In the genomic region with DNA sequence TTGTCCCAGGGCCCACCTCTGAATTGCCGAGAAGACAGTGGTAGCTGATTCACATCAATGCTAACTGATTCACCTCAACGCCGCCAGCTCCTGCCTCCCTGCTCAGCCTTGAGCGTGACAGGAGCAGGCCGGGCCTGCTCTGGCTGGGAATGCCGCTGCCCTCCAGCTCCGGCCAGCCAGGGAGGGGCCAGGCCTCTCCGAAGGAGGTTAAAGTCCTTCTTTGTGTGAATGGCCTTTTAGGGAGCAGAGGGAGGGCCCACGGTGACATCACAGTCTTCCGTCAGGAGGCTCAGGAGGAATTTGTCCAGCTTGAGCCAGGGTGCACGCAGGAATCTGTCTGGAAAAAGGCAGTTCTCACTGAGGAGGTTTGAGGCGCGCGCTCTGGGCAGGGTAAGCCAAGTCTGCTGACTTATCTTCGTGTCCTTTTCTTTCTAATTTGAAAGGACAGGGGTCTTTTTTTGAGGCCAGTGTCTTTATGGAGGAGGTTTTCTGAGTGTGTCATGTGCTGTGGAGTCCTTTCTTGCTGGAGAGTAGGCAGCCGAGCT, we compare ENCODE assay signal across 1 cellular context.
TF ChIP-seq lines count a peak whose summit lies in the region.

No MANE protein-coding gene starts in this region.

TF ChIP-seq in HepG2, 621 proteins besides CTCF, POLR2A, EP300 and RAD21 (continued from another document and continues in another):
- TF ChIP-seq, protein P1, sequence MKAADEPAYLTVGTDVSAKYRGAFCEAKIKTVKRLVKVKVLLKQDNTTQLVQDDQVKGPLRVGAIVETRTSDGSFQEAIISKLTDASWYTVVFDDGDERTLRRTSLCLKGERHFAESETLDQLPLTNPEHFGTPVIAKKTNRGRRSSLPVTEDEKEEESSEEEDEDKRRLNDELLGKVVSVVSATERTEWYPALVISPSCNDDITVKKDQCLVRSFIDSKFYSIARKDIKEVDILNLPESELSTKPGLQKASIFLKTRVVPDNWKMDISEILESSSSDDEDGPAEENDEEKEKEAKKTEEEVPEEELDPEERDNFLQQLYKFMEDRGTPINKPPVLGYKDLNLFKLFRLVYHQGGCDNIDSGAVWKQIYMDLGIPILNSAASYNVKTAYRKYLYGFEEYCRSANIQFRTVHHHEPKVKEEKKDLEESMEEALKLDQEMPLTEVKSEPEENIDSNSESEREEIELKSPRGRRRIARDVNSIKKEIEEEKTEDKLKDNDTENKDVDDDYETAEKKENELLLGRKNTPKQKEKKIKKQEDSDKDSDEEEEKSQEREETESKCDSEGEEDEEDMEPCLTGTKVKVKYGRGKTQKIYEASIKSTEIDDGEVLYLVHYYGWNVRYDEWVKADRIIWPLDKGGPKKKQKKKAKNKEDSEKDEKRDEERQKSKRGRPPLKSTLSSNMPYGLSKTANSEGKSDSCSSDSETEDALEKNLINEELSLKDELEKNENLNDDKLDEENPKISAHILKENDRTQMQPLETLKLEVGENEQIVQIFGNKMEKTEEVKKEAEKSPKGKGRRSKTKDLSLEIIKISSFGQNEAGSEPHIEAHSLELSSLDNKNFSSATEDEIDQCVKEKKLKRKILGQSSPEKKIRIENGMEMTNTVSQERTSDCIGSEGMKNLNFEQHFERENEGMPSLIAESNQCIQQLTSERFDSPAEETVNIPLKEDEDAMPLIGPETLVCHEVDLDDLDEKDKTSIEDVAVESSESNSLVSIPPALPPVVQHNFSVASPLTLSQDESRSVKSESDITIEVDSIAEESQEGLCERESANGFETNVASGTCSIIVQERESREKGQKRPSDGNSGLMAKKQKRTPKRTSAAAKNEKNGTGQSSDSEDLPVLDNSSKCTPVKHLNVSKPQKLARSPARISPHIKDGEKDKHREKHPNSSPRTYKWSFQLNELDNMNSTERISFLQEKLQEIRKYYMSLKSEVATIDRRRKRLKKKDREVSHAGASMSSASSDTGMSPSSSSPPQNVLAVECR (CRISPR knock-in tag; IDR thresholded peaks at IDR 0.05; ENCODE audit: borderline replicate concordance): peak; percentile 70; the same call in 1 of the 2 replicates
- TF ChIP-seq FOXJ3 (CRISPR knock-in tag; IDR thresholded peaks at IDR 0.05; ENCODE audit: borderline replicate concordance): no peak
- no peak for TF ChIP-seq NFKBIZ (CRISPR knock-in tag; IDR thresholded peaks at IDR 0.05)
- no peak for TF ChIP-seq ZNF720 (CRISPR knock-in tag; IDR thresholded peaks at IDR 0.05)
- no peak for TF ChIP-seq ZKSCAN5 (CRISPR knock-in tag; IDR thresholded peaks at IDR 0.05)
- TF ChIP-seq, protein P2, sequence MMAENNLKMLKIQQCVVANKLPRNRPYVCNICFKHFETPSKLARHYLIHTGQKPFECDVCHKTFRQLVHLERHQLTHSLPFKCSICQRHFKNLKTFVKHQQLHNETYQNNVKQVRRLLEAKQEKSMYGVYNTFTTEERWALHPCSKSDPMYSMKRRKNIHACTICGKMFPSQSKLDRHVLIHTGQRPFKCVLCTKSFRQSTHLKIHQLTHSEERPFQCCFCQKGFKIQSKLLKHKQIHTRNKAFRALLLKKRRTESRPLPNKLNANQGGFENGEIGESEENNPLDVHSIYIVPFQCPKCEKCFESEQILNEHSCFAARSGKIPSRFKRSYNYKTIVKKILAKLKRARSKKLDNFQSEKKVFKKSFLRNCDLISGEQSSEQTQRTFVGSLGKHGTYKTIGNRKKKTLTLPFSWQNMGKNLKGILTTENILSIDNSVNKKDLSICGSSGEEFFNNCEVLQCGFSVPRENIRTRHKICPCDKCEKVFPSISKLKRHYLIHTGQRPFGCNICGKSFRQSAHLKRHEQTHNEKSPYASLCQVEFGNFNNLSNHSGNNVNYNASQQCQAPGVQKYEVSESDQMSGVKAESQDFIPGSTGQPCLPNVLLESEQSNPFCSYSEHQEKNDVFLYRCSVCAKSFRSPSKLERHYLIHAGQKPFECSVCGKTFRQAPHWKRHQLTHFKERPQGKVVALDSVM (CRISPR knock-in tag; IDR thresholded peaks at IDR 0.05): peak; percentile 45
- TF ChIP-seq, protein P3, sequence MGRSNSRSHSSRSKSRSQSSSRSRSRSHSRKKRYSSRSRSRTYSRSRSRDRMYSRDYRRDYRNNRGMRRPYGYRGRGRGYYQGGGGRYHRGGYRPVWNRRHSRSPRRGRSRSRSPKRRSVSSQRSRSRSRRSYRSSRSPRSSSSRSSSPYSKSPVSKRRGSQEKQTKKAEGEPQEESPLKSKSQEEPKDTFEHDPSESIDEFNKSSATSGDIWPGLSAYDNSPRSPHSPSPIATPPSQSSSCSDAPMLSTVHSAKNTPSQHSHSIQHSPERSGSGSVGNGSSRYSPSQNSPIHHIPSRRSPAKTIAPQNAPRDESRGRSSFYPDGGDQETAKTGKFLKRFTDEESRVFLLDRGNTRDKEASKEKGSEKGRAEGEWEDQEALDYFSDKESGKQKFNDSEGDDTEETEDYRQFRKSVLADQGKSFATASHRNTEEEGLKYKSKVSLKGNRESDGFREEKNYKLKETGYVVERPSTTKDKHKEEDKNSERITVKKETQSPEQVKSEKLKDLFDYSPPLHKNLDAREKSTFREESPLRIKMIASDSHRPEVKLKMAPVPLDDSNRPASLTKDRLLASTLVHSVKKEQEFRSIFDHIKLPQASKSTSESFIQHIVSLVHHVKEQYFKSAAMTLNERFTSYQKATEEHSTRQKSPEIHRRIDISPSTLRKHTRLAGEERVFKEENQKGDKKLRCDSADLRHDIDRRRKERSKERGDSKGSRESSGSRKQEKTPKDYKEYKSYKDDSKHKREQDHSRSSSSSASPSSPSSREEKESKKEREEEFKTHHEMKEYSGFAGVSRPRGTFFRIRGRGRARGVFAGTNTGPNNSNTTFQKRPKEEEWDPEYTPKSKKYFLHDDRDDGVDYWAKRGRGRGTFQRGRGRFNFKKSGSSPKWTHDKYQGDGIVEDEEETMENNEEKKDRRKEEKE (IDR thresholded peaks at IDR 0.05): no peak
- no peak for TF ChIP-seq ZNF747 (CRISPR knock-in tag; IDR thresholded peaks at IDR 0.05; ENCODE audit: borderline replicate concordance)
- TF ChIP-seq NR2F2 (IDR thresholded peaks at IDR 0.05; ENCODE audit: borderline replicate concordance, low read depth): no peak
- TF ChIP-seq, protein P4, sequence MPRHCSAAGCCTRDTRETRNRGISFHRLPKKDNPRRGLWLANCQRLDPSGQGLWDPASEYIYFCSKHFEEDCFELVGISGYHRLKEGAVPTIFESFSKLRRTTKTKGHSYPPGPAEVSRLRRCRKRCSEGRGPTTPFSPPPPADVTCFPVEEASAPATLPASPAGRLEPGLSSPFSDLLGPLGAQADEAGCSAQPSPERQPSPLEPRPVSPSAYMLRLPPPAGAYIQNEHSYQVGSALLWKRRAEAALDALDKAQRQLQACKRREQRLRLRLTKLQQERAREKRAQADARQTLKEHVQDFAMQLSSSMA (CRISPR knock-in tag; IDR thresholded peaks at IDR 0.05): no peak
- TF ChIP-seq BRCA1 (CRISPR knock-in tag; IDR thresholded peaks at IDR 0.05): no peak
- TF ChIP-seq NFE2 (CRISPR knock-in tag; IDR thresholded peaks at IDR 0.05): no peak
- no peak for TF ChIP-seq ZNF816 (CRISPR knock-in tag; IDR thresholded peaks at IDR 0.05; ENCODE audit: borderline replicate concordance)
- TF ChIP-seq ELF1 (CRISPR knock-in tag; IDR thresholded peaks at IDR 0.05): peak; percentile 35; the same call in 1 of the 2 replicates
- TF ChIP-seq ZNF3 (CRISPR knock-in tag; IDR thresholded peaks at IDR 0.05): no peak
- TF ChIP-seq, protein P5, sequence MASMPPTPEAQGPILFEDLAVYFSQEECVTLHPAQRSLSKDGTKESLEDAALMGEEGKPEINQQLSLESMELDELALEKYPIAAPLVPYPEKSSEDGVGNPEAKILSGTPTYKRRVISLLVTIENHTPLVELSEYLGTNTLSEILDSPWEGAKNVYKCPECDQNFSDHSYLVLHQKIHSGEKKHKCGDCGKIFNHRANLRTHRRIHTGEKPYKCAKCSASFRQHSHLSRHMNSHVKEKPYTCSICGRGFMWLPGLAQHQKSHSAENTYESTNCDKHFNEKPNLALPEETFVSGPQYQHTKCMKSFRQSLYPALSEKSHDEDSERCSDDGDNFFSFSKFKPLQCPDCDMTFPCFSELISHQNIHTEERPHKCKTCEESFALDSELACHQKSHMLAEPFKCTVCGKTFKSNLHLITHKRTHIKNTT (CRISPR knock-in tag; IDR thresholded peaks at IDR 0.05): no peak
- TF ChIP-seq ZNF274 (CRISPR knock-in tag; IDR thresholded peaks at IDR 0.05): 0 out of 2 replicates have a peak, but pooled peaks have one; percentile 62
- peak; percentile 90 for TF ChIP-seq ZFY (CRISPR knock-in tag; IDR thresholded peaks at IDR 0.05)
- TF ChIP-seq NBN (conservative IDR thresholded peaks at IDR 0.05): no peak
- TF ChIP-seq FOXO1 (CRISPR knock-in tag; IDR thresholded peaks at IDR 0.05): peak; percentile 30; the same call in 1 of the 2 replicates
- no peak for TF ChIP-seq TOPORS (CRISPR knock-in tag; IDR thresholded peaks at IDR 0.05)
- TF ChIP-seq, protein P6, sequence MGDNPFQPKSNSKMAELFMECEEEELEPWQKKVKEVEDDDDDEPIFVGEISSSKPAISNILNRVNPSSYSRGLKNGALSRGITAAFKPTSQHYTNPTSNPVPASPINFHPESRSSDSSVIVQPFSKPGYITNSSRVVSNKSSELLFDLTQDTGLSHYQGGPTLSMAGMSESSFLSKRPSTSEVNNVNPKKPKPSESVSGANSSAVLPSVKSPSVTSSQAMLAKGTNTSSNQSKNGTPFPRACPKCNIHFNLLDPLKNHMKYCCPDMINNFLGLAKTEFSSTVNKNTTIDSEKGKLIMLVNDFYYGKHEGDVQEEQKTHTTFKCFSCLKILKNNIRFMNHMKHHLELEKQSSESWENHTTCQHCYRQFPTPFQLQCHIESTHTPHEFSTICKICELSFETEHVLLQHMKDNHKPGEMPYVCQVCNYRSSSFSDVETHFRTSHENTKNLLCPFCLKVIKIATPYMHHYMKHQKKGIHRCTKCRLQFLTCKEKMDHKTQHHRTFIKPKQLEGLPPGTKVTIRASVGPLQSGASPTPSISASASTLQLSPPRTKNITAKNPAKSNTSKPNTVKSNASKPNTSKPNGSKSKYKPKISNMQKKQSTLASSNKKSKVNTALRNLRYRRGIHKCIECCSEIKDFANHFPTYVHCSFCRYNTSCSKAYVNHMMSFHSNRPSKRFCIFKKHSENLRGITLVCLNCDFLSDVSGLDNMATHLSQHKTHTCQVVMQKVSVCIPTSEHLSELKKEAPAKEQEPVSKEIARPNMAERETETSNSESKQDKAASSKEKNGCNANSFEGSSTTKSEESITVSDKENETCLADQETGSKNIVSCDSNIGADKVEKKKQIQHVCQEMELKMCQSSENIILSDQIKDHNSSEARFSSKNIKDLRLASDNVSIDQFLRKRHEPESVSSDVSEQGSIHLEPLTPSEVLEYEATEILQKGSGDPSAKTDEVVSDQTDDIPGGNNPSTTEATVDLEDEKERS (CRISPR knock-in tag; IDR thresholded peaks at IDR 0.05): no peak
- TF ChIP-seq ZKSCAN8 (CRISPR knock-in tag; IDR thresholded peaks at IDR 0.05; ENCODE audit: borderline replicate concordance): peak; percentile 48; the same call in 1 of the 2 replicates
- TF ChIP-seq ZNF652 (CRISPR knock-in tag; IDR thresholded peaks at IDR 0.05; ENCODE audit: borderline replicate concordance, low read depth): no peak; the same call in 1 of the 2 replicates
- TF ChIP-seq STAG1 (CRISPR knock-in tag; IDR thresholded peaks at IDR 0.05): 0 out of 2 replicates have a peak, but pooled peaks have one; percentile 3
- TF ChIP-seq ZNF883 (CRISPR knock-in tag; IDR thresholded peaks at IDR 0.05; ENCODE audit: not compliant biosample characterization): no peak
- TF ChIP-seq, protein P7, sequence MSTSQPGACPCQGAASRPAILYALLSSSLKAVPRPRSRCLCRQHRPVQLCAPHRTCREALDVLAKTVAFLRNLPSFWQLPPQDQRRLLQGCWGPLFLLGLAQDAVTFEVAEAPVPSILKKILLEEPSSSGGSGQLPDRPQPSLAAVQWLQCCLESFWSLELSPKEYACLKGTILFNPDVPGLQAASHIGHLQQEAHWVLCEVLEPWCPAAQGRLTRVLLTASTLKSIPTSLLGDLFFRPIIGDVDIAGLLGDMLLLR (CRISPR knock-in tag; IDR thresholded peaks at IDR 0.05): no peak
- TF ChIP-seq NCOA2 (CRISPR knock-in tag; IDR thresholded peaks at IDR 0.05): peak; percentile 56
- TF ChIP-seq, protein P8, sequence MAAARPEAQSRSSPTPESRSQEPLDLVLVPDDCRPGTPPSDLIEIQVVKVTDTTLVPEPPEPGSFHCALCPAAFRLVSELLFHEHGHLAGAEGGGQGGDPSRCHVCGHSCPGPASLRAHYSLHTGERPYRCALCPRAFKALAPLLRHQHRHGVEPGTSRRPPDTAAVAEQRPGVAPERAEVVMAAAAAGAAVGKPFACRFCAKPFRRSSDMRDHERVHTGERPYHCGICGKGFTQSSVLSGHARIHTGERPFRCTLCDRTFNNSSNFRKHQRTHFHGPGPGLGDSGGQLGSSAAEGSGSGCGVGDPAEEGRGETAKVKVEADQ (CRISPR knock-in tag; IDR thresholded peaks at IDR 0.05; ENCODE audit: borderline replicate concordance): no peak
- TF ChIP-seq, protein P9, sequence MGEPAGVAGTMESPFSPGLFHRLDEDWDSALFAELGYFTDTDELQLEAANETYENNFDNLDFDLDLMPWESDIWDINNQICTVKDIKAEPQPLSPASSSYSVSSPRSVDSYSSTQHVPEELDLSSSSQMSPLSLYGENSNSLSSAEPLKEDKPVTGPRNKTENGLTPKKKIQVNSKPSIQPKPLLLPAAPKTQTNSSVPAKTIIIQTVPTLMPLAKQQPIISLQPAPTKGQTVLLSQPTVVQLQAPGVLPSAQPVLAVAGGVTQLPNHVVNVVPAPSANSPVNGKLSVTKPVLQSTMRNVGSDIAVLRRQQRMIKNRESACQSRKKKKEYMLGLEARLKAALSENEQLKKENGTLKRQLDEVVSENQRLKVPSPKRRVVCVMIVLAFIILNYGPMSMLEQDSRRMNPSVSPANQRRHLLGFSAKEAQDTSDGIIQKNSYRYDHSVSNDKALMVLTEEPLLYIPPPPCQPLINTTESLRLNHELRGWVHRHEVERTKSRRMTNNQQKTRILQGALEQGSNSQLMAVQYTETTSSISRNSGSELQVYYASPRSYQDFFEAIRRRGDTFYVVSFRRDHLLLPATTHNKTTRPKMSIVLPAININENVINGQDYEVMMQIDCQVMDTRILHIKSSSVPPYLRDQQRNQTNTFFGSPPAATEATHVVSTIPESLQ (CRISPR knock-in tag; conservative IDR thresholded peaks at IDR 0.05): no peak
- TF ChIP-seq SALL2 (CRISPR knock-in tag; IDR thresholded peaks at IDR 0.05): no peak
- TF ChIP-seq, protein P10, sequence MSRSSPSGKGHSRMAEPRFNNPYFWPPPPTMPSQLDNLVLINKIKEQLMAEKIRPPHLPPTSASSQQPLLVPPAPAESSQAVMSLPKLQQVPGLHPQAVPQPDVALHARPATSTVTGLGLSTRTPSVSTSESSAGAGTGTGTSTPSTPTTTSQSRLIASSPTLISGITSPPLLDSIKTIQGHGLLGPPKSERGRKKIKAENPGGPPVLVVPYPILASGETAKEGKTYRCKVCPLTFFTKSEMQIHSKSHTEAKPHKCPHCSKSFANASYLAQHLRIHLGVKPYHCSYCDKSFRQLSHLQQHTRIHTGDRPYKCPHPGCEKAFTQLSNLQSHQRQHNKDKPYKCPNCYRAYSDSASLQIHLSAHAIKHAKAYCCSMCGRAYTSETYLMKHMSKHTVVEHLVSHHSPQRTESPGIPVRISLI (CRISPR knock-in tag; IDR thresholded peaks at IDR 0.05; ENCODE audit: borderline replicate concordance): no peak
- TF ChIP-seq WIZ (CRISPR knock-in tag; IDR thresholded peaks at IDR 0.05): no peak
